In genomic region chrX:68647156-68647957, GRCh38 we compare ENCODE assay signal across 8 cellular contexts. TPM values are rescaled to one million over a fixed set of nuclear protein-coding genes. Genes with fewer than 3 reads are reported as not detected.
DNase-seq lines count a peak whose midpoint lies in the region; ATAC-seq and TF ChIP-seq lines count a peak whose summit lies in the region.

A gene with protein sequence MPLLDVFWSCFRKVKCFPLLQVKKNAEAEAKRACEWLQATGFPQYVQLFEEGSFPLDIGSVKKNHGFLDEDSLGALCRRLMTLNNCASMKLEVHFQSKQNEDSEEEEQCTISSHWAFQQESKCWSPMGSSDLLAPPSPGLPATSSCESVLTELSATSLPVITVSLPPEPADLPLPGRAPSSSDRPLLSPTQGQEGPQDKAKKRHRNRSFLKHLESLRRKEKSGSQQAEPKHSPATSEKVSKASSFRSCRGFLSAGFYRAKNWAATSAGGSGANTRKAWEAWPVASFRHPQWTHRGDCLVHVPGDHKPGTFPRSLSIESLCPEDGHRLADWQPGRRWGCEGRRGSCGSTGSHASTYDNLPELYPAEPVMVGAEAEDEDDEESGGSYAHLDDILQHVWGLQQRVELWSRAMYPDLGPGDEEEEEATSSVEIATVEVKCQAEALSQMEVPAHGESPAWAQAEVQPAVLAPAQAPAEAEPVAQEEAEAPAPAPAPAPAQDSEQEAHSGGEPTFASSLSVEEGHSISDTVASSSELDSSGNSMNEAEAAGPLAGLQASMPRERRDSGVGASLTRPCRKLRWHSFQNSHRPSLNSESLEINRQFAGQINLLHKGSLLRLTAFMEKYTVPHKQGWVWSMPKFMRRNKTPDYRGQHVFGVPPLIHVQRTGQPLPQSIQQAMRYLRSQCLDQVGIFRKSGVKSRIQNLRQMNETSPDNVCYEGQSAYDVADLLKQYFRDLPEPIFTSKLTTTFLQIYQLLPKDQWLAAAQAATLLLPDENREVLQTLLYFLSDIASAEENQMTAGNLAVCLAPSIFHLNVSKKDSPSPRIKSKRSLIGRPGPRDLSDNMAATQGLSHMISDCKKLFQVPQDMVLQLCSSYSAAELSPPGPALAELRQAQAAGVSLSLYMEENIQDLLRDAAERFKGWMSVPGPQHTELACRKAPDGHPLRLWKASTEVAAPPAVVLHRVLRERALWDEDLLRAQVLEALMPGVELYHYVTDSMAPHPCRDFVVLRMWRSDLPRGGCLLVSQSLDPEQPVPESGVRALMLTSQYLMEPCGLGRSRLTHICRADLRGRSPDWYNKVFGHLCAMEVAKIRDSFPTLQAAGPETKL (plus strand): TSS chrX:68647666. CDS start chrX:68647883, 217 bp downstream.

- TF ChIP-seq RAD21 in liver (IDR thresholded peaks at IDR 0.05): no peak

- no peak within 1 kb of the TSS for H3K9ac ChIP-seq in liver (ENCODE audit: low read depth in 1 of 2, low read length in 2 of 2)

- H3K27me3 ChIP-seq in liver (ENCODE audit: control insufficient read depth in 4 of 4, insufficient read depth in 4 of 4, low read length in 3 of 4): no peaks in the 10 kb centered on the region

- DNase-seq in NCI-H1092 treated with DMSO at 0.1 percent for 48 hours (lab: John Stamatoyannopoulos, UW) (peak; percentile 13), NCI-H1092 (lab: John Stamatoyannopoulos, UW) (no peak), coronary artery (ENCODE audit: low spot score) (no peak), NCI-H2029 treated with DMSO at 0.1 percent for 48 hours (lab: John Stamatoyannopoulos, UW) (no peak)
- DNase-seq in stimulated activated naive CD8-positive, alpha-beta T cell treated with anti-CD3 and anti-CD28 coated beads, Interleukin-15, Interleukin-2, amounts not matched to agents 100 U/mL and 50 U/mL, for 24 hours: no peak

- 14% methylated on average over 40 of the region's 40 CpGs for WGBS in liver
- WGBS in urinary bladder: 6% methylated on average over 40 of the region's 40 CpGs

- no peak for ATAC-seq in HG03565 (IDR thresholded peaks at IDR 0.05; ENCODE audit: unreplicated experiment)
- no peak for ATAC-seq in stimulated activated naive CD8-positive, alpha-beta T cell treated with anti-CD3 and anti-CD28 coated beads, Interleukin-15, Interleukin-2, amounts not matched to agents 100 U/mL and 50 U/mL, for 24 hours

- TF ChIP-seq CTCF in coronary artery (IDR thresholded peaks at IDR 0.05) (no peak), liver (IDR thresholded peaks at IDR 0.05; ENCODE audit: low read depth, low read length, missing input control) (no peak)

- H3K9me3 ChIP-seq in liver (ENCODE audit: control insufficient read depth in 4 of 4, low read length in 3 of 4): no peaks in the 10 kb centered on the region

- H3K27ac ChIP-seq in coronary artery (no peak within 1 kb of the TSS), liver (ENCODE audit: low read depth in 1 of 2, low read length in 2 of 2) (no peak within 1 kb of the TSS), urinary bladder (ENCODE audit: low read depth) (no peak within 1 kb of the TSS)

- H3K4me1 ChIP-seq in liver (ENCODE audit: control insufficient read depth in 4 of 4, insufficient read depth in 4 of 4, low read length in 3 of 4) (peaks cover 0 to 4% (median 2%) of the 10 kb centered on the region in 4 donors), urinary bladder (ENCODE audit: insufficient read depth) (no peaks in the 10 kb centered on the region)

- H3K36me3 ChIP-seq in liver (ENCODE audit: control insufficient read depth in 4 of 4, insufficient read depth in 3 of 4, low read depth in 1 of 4, low read length in 3 of 4) (no peaks in the 10 kb centered on the region), urinary bladder (ENCODE audit: insufficient read depth) (no peaks in the 10 kb centered on the region)

- H3K4me3 ChIP-seq in coronary artery (peak within 1 kb of the TSS; percentile 65), liver (ENCODE audit: low read depth in 1 of 3, low read length in 3 of 3) (peak within 1 kb of the TSS in 2 of 3 donors; percentile 14 to 53), urinary bladder (ENCODE audit: low read depth, low read length) (peak within 1 kb of the TSS; percentile 23)

TF ChIP-seq in liver, 16 proteins besides CTCF, POLR2A, EP300 and RAD21:
- TF ChIP-seq ATF3 (IDR thresholded peaks at IDR 0.05): no peak
- TF ChIP-seq REST (IDR thresholded peaks at IDR 0.05): no peak
- no peak for TF ChIP-seq HNF4A (conservative IDR thresholded peaks at IDR 0.05)
- TF ChIP-seq SP1 (IDR thresholded peaks at IDR 0.05): no peak
- TF ChIP-seq MAX (IDR thresholded peaks at IDR 0.05): no peak
- TF ChIP-seq JUND (IDR thresholded peaks at IDR 0.05): no peak
- no peak for TF ChIP-seq EGR1 (IDR thresholded peaks at IDR 0.05; ENCODE audit: low read depth in 2 of 2)
- TF ChIP-seq FOXA1 (IDR thresholded peaks at IDR 0.05): no peak

RNA-seq across cellular contexts. Expression of the gene that starts here (rescaled TPM):
- total RNA-seq in liver: 10 to 100 TPM in 1 of 2 donors, 1 to 10 TPM in 1; 9.8 to 10.7 TPM
- 1 to 10 TPM; 1.8 to 6.9 TPM for polyA plus RNA-seq in liver
- total RNA-seq in urinary bladder: 6.5 TPM
- polyA plus RNA-seq in urinary bladder: 12.4 TPM
